ENCODE assay signal across 25 cellular contexts in the genomic region with DNA sequence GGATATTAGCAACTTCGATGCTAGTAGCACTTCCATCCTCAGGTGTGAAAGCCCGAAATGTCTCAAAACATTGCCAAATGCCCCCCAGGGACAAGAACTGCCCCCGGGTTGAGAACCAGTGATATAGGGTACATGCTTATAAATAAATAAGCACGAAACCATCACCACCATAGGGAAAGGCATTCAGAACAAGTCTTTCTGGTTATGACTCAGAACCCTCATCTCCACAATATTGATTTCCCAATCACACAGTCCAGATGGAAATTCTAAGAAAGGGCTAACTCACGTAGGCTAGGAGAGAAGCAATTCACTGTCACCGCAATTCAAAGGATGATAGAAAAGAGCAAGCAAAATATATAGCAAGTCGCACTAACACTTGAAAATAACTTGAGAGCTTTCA.
"Had no signal": no experiment of that assay in that cellular context is flagged by ENCODE, and none has a peak within 500 bp of the region (broad histone marks: within the 10 kb centered on the region; RNA-seq: fewer than 3 reads in every experiment).

No MANE protein-coding gene starts in this region.

- H3K27ac Mint-ChIP-seq: activated B cell treated with CpG ODN at 0.5 μM for 24 hours; activated CD4-positive, alpha-beta T cell treated with anti-CD3 and anti-CD28 coated beads for 36 hours; activated naive CD8-positive, alpha-beta T cell treated with anti-CD3 and anti-CD28 coated beads for 36 hours; dendritic cell treated with granulocyte-macrophage colony-stimulating factor and Interleukin-4, amounts not matched to agents 40 ng/mL and 50 ng/mL, for 4 days; memory B cell; nephron; stimulated activated naive CD8-positive, alpha-beta T cell treated with anti-CD3 and anti-CD28 coated beads, Interleukin-15, Interleukin-2, amounts not matched to agents 100 ng/mL and 50 ng/mL, for 24 hours had no signal

- H3K27ac ChIP-seq: cardiac muscle cell, esophagus muscularis mucosa, heart left ventricle, pancreas, psoas muscle, thyroid gland had no signal

- H3K27me3 Mint-ChIP-seq: activated B cell treated with CpG ODN at 0.5 μM for 24 hours; activated CD4-positive, alpha-beta T cell treated with anti-CD3 and anti-CD28 coated beads for 36 hours; activated naive CD8-positive, alpha-beta T cell treated with anti-CD3 and anti-CD28 coated beads for 36 hours; dendritic cell treated with granulocyte-macrophage colony-stimulating factor and Interleukin-4, amounts not matched to agents 40 ng/mL and 50 ng/mL, for 4 days; memory B cell; stimulated activated naive CD8-positive, alpha-beta T cell treated with anti-CD3 and anti-CD28 coated beads, Interleukin-15, Interleukin-2, amounts not matched to agents 100 ng/mL and 50 ng/mL, for 24 hours had no signal

- H3K4me1 ChIP-seq: esophagus muscularis mucosa, heart left ventricle, pancreas, psoas muscle, thyroid gland had no signal

- H3K9me3 ChIP-seq: esophagus muscularis mucosa, heart left ventricle, pancreas, psoas muscle, thyroid gland had no signal

- H3K9me3 Mint-ChIP-seq: activated B cell treated with CpG ODN at 0.5 μM for 24 hours; activated naive CD8-positive, alpha-beta T cell treated with anti-CD3 and anti-CD28 coated beads for 36 hours; dendritic cell treated with granulocyte-macrophage colony-stimulating factor and Interleukin-4, amounts not matched to agents 40 ng/mL and 50 ng/mL, for 4 days; memory B cell; nephron; stimulated activated naive CD8-positive, alpha-beta T cell treated with anti-CD3 and anti-CD28 coated beads, Interleukin-15, Interleukin-2, amounts not matched to agents 100 ng/mL and 50 ng/mL, for 24 hours had no signal

- H3K36me3 Mint-ChIP-seq: activated naive CD8-positive, alpha-beta T cell treated with anti-CD3 and anti-CD28 coated beads for 36 hours; memory B cell had no signal

- ATAC-seq: activated CD4-positive, alpha-beta T cell treated with anti-CD3 and anti-CD28 coated beads for 36 hours; heart left ventricle; left cardiac atrium; pancreas; psoas muscle; right cardiac atrium had no signal

- H3K27me3 ChIP-seq: cardiac muscle cell, esophagus muscularis mucosa, heart left ventricle, pancreas, thyroid gland had no signal

- H3K4me3 ChIP-seq: cardiac muscle cell, esophagus muscularis mucosa, heart left ventricle, pancreas, psoas muscle, thyroid gland had no signal

- H3K4me1 Mint-ChIP-seq: activated B cell treated with CpG ODN at 0.5 μM for 24 hours; activated CD4-positive, alpha-beta T cell treated with anti-CD3 and anti-CD28 coated beads for 36 hours; activated naive CD8-positive, alpha-beta T cell treated with anti-CD3 and anti-CD28 coated beads for 36 hours; memory B cell; nephron had no signal

- H3K4me3 Mint-ChIP-seq: activated B cell treated with CpG ODN at 0.5 μM for 24 hours; activated CD4-positive, alpha-beta T cell treated with anti-CD3 and anti-CD28 coated beads for 36 hours; activated naive CD8-positive, alpha-beta T cell treated with anti-CD3 and anti-CD28 coated beads for 36 hours; dendritic cell treated with granulocyte-macrophage colony-stimulating factor and Interleukin-4, amounts not matched to agents 40 ng/mL and 50 ng/mL, for 4 days; memory B cell; nephron; stimulated activated naive CD8-positive, alpha-beta T cell treated with anti-CD3 and anti-CD28 coated beads, Interleukin-15, Interleukin-2, amounts not matched to agents 100 ng/mL and 50 ng/mL, for 24 hours had no signal

- DNase-seq: activated B cell treated with CpG ODN at 0.5 μM for 24 hours; activated CD4-positive, alpha-beta T cell treated with anti-CD3 and anti-CD28 coated beads for 36 hours; activated CD4-positive, alpha-beta T cell treated with anti-CD3 and anti-CD28 coated beads, Interleukin-2, amount 50 U/mL, for 4 hours; activated naive CD4-positive, alpha-beta T cell treated with Interleukin-2 at 50 U/mL for 16 hours; activated naive CD8-positive, alpha-beta T cell treated with anti-CD3 and anti-CD28 coated beads for 36 hours; activated T-cell treated with anti-CD3 and anti-CD28 coated beads, Interleukin-2, amount 50 U/mL, for 48 hours; amniotic stem cell; effector CD8-positive, alpha-beta T cell; heart left ventricle; islet precursor cell; left cardiac atrium; pancreas; psoas muscle; right cardiac atrium; stimulated activated CD4-positive, alpha-beta T cell treated with anti-CD3 and anti-CD28 coated beads, Interleukin-12 subunit alpha, Interleukin-12 subunit beta, amount 100 ng/mL, for 4 hours; stimulated activated CD4-positive, alpha-beta T cell treated with anti-CD3 and anti-CD28 coated beads, Interleukin-4, amount 100 ng/mL, for 4 hours; substantia nigra; T1000; thyroid gland had no signal

- H3K36me3 ChIP-seq: cardiac muscle cell, esophagus muscularis mucosa, heart left ventricle, pancreas, thyroid gland had no signal
